In the genomic region with DNA sequence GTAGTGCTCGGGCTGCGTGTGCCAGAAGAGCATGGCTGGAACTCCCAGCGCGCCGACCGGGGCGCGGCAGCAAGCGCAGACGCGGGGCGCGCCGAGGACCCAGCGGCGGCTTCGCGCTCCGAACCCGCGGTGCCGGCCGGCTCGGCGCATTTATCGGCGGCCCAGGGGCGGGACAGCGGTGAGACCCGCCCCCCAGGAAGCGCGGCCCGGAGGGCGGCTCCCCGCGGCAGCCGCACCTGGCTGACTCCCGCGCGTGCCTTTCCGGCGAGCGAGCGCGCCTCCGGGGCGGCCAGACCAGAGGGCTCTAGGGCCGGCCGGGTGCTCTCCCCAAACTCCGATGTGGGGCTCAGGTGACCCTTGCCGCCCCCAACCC, we compare ENCODE assay signal across 8 cellular contexts. TPM values are rescaled to one million over a fixed set of nuclear protein-coding genes. Genes with fewer than 3 reads are reported as not detected.
A peak's percentile ranks its signal among the peaks of the same experiment; 100 is the strongest.
DNase-seq lines count a peak whose midpoint lies in the region; ATAC-seq and FAIRE-seq lines count a peak whose summit lies in the region.

TFCP2L1 (minus strand) TSS at position 126 of the 373 bp plus-strand sequence; CDS start at position 33, 93 bp downstream.

- intact Hi-C loops in activated T-helper 1 cell treated with anti-CD3 and anti-CD28 coated beads, Interleukin-12 subunit alpha, Interleukin-12 subunit beta, Interleukin-2, Interleukin-4 antibody, amounts not matched to agents 30 ng/mL and 10 ng/mL and 1 ng/mL, durations not matched to agents 14 hours and 24 hours and 36 hours (cut with micrococcal nuclease): no loop called here

- peaks cover 44% of the 10 kb centered on the region for H3K27me3 Mint-ChIP-seq in activated T-helper 1 cell treated with anti-CD3 and anti-CD28 coated beads, Interleukin-12 subunit alpha, Interleukin-12 subunit beta, Interleukin-2, Interleukin-4 antibody, amounts not matched to agents 30 ng/mL and 10 ng/mL and 1 ng/mL, durations not matched to agents 14 hours and 24 hours and 36 hours (ENCODE audit: insufficient read depth)

- FAIRE-seq in small intestine (lab: Jason Lieb, UNC): no peak

- H3K4me1 Mint-ChIP-seq in activated T-helper 1 cell treated with anti-CD3 and anti-CD28 coated beads, Interleukin-12 subunit alpha, Interleukin-12 subunit beta, Interleukin-2, Interleukin-4 antibody, amounts not matched to agents 30 ng/mL and 10 ng/mL and 1 ng/mL, durations not matched to agents 14 hours and 24 hours and 36 hours (ENCODE audit: low read depth): no peaks in the 10 kb centered on the region

- H3K4me3 ChIP-seq in iPS-18a (ENCODE audit: low read length) (peak within 1 kb of the TSS; percentile 60), small intestine (ENCODE audit: low read depth in 1 of 2, low read length in 2 of 2) (peak within 1 kb of the TSS; percentile 34 to 65)

- peaks cover 50% of the 10 kb centered on the region for H3K27me3 ChIP-seq in iPS-18a (ENCODE audit: control insufficient read depth, insufficient read depth, low read length)
- H3K27me3 ChIP-seq in small intestine (ENCODE audit: control insufficient read depth in 2 of 2, insufficient read depth in 2 of 2, low read length in 2 of 2): peaks cover 10 to 25% of the 10 kb centered on the region in 2 donors

- H3K4me3 Mint-ChIP-seq in activated T-helper 1 cell treated with anti-CD3 and anti-CD28 coated beads, Interleukin-12 subunit alpha, Interleukin-12 subunit beta, Interleukin-2, Interleukin-4 antibody, amounts not matched to agents 30 ng/mL and 10 ng/mL and 1 ng/mL, durations not matched to agents 14 hours and 24 hours and 36 hours: peak within 1 kb of the TSS; percentile 57

- H3K9ac ChIP-seq in iPS-18a (ENCODE audit: low read length): no peak within 1 kb of the TSS

- no peaks in the 10 kb centered on the region for H3K36me3 Mint-ChIP-seq in activated T-helper 1 cell treated with anti-CD3 and anti-CD28 coated beads, Interleukin-12 subunit alpha, Interleukin-12 subunit beta, Interleukin-2, Interleukin-4 antibody, amounts not matched to agents 30 ng/mL and 10 ng/mL and 1 ng/mL, durations not matched to agents 14 hours and 24 hours and 36 hours (ENCODE audit: low read depth)

- H3K27ac ChIP-seq in iPS-18a (ENCODE audit: low read length) (no peak within 1 kb of the TSS), small intestine (ENCODE audit: low read depth in 1 of 2, low read length in 1 of 2) (no peak within 1 kb of the TSS)

- 0 to 1% (median 1%) methylated on average over 10 to 51 of the region's 51 CpGs for WGBS in small intestine, 3 donors

- no peaks in the 10 kb centered on the region for H3K9me3 Mint-ChIP-seq in activated T-helper 1 cell treated with anti-CD3 and anti-CD28 coated beads, Interleukin-12 subunit alpha, Interleukin-12 subunit beta, Interleukin-2, Interleukin-4 antibody, amounts not matched to agents 30 ng/mL and 10 ng/mL and 1 ng/mL, durations not matched to agents 14 hours and 24 hours and 36 hours

- no peaks in the 10 kb centered on the region for H3K36me3 ChIP-seq in iPS-18a (ENCODE audit: control insufficient read depth, low read depth, low read length)
- no peaks in the 10 kb centered on the region for H3K36me3 ChIP-seq in small intestine (ENCODE audit: control insufficient read depth in 2 of 2, insufficient read depth in 2 of 2, low read length in 2 of 2)

- H3K9me3 ChIP-seq in iPS-18a (ENCODE audit: control insufficient read depth, low read depth, low read length): no peaks in the 10 kb centered on the region
- H3K9me3 ChIP-seq in small intestine (ENCODE audit: control insufficient read depth, low read depth): no peaks in the 10 kb centered on the region

- no peak for DNase-seq in activated CD4-positive, CD25-positive, alpha-beta regulatory T cell treated with anti-CD3 and anti-CD28 coated beads, Interleukin-2, amount 50 U/mL, for 72 hours
- peak; percentile 72 for DNase-seq in LoVo (ENCODE audit: low spot score)
- DNase-seq in activated T-helper 1 cell treated with anti-CD3 and anti-CD28 coated beads, Interleukin-12 subunit alpha, Interleukin-12 subunit beta, Interleukin-2, Interleukin-4 antibody, amounts not matched to agents 30 ng/mL and 10 ng/mL and 1 ng/mL, durations not matched to agents 14 hours and 24 hours and 36 hours (ENCODE audit: low spot score): peak; percentile 5
- peak; percentile 61 for DNase-seq in small intestine
- no peak for DNase-seq in H4 (ENCODE audit: low spot score)
- no peak for DNase-seq in epidermal melanocyte (ENCODE audit: insufficient read length, low spot score)

- H3K4me1 ChIP-seq in iPS-18a (ENCODE audit: control insufficient read depth, low read depth, low read length) (no peaks in the 10 kb centered on the region), small intestine (ENCODE audit: control insufficient read depth in 2 of 2, insufficient read depth in 1 of 2, low read depth in 1 of 2, low read length in 1 of 2) (no peaks in the 10 kb centered on the region)

- no peak within 1 kb of the TSS for H3K27ac Mint-ChIP-seq in activated T-helper 1 cell treated with anti-CD3 and anti-CD28 coated beads, Interleukin-12 subunit alpha, Interleukin-12 subunit beta, Interleukin-2, Interleukin-4 antibody, amounts not matched to agents 30 ng/mL and 10 ng/mL and 1 ng/mL, durations not matched to agents 14 hours and 24 hours and 36 hours

- ATAC-seq in activated CD4-positive, CD25-positive, alpha-beta regulatory T cell treated with anti-CD3 and anti-CD28 coated beads, Interleukin-2, amount 50 U/mL, for 24 hours: peak; percentile 7 to 45

RNA-seq across cellular contexts. Expression of gene TFCP2L1, which starts in this region (rescaled TPM):
- total RNA-seq in activated T-helper 1 cell treated with anti-CD3 and anti-CD28 coated beads, Interleukin-12 subunit alpha, Interleukin-12 subunit beta, Interleukin-2, Interleukin-4 antibody, amounts not matched to agents 30 ng/mL and 10 ng/mL and 1 ng/mL, durations not matched to agents 14 hours and 24 hours and 36 hours: 0.02 TPM in 1 of 2 replicates, not detected in the other
- polyA plus RNA-seq in small intestine: under 1 TPM; under 0.01 to 0.51 (median 0.22) TPM
- total RNA-seq in H4 (2014; rRNA removed; shearing (Covaris generic)): 0.06 TPM in 1 of 2 replicates, not detected in the other

Comparison
In these comparisons a context has a peak if more than half of its experiments do, and no peak if none do; other contexts are left out.
1. Peak in DNase-seq in activated T-helper 1 cell treated with anti-CD3 and anti-CD28 coated beads, Interleukin-12 subunit alpha, Interleukin-12 subunit beta, Interleukin-2, Interleukin-4 antibody, amounts not matched to agents 30 ng/mL and 10 ng/mL and 1 ng/mL, durations not matched to agents 14 hours and 24 hours and 36 hours; RNA of the gene not detected or under 1 TPM.
2. Peak in DNase-seq and H3K4me3 ChIP-seq in small intestine; RNA of the gene not detected or under 1 TPM.